8 cellular contexts compared by ENCODE assay signal in the genomic region with DNA sequence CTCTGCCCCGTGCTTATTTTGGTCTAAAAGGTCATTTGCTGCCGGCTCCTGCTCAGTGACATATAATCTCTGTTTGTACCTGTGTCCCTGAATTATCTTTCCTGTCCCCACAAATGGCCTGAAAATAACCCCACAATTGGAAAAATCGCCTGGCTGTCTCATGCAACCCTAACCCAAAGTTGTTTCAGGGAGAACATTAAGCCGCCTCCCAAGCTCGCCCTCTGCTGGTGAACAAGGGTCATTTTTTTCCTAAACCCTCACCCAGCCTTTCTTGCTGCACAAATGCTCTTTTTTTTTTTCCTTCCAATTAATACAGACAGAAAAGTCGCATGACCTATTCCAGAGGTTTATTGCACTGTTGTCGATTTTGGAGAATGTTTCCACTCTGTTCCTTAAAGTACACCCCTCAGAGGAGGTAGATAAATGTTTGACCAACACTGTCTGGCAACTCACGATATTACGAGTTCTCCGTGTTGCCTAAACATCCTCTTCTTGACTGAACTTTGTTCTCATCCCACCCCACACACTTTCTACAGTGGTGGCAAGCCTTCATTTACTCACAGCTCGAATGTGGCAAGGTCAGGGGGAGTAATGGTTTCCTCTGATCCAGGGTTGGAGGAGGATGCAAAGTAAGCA.
DNase-seq lines count a peak whose midpoint lies in the region; ATAC-seq, FAIRE-seq and TF ChIP-seq lines count a peak whose summit lies in the region.

No MANE protein-coding gene starts in this region.

- H3K4me1 Mint-ChIP-seq in activated CD8-positive, alpha-beta memory T cell treated with anti-CD3 and anti-CD28 coated beads, Interleukin-2, amount 10 ng/mL, durations not matched to agents 7 days and 5 days: peaks cover 2% of the 10 kb centered on the region
- H3K4me1 Mint-ChIP-seq in endodermal cell: no peaks in the 10 kb centered on the region

- no peaks in the 10 kb centered on the region for H3K36me3 Mint-ChIP-seq in activated CD8-positive, alpha-beta memory T cell treated with anti-CD3 and anti-CD28 coated beads, Interleukin-2, amount 10 ng/mL, durations not matched to agents 7 days and 5 days
- H3K36me3 Mint-ChIP-seq in endodermal cell (ENCODE audit: low read depth): no peaks in the 10 kb centered on the region

- no peaks in the 10 kb centered on the region for H3K36me3 ChIP-seq in endodermal cell (ENCODE audit: control insufficient read depth, insufficient read depth, low read length)

- H3K4me3 ChIP-seq in endodermal cell (ENCODE audit: low read length): no peak overlapping the region

- H3K27ac ChIP-seq in endodermal cell (ENCODE audit: low read depth, low read length): no peak overlapping the region

- DNase-seq in D721Med (ENCODE audit: insufficient read length, low spot score) (peak; percentile 64), NCI-H774 (lab: John Stamatoyannopoulos, UW) (peak; percentile 26), endodermal cell (peak; percentile 89), middle frontal gyrus (ENCODE audit: extremely low spot score, low spot score) (peak; percentile 72)
- DNase-seq in activated CD8-positive, alpha-beta memory T cell treated with anti-CD3 and anti-CD28 coated beads, Interleukin-2, amount 10 ng/mL, durations not matched to agents 7 days and 5 days: peak; percentile 55
- DNase-seq in stimulated activated CD8-positive, alpha-beta memory T cell treated with anti-CD3 and anti-CD28 coated beads, Interleukin-4, amount 100 ng/mL, for 48 hours: peak; percentile 68

- H3K9me3 Mint-ChIP-seq in activated CD8-positive, alpha-beta memory T cell treated with anti-CD3 and anti-CD28 coated beads, Interleukin-2, amount 10 ng/mL, durations not matched to agents 7 days and 5 days (ENCODE audit: low read depth): no peaks in the 10 kb centered on the region
- H3K9me3 Mint-ChIP-seq in endodermal cell: peaks cover 13% of the 10 kb centered on the region

- no peak for FAIRE-seq in D721Med (lab: Jason Lieb, UNC)

- CTCF ChIA-PET in activated CD8-positive, alpha-beta memory T cell treated with anti-CD3 and anti-CD28 coated beads, Interleukin-2, amount 10 ng/mL, durations not matched to agents 7 days and 5 days (lab: Charles Lee): interaction anchor here (0.6 to 2.4 kb wide), 11 partner anchors 8 to 411 kb away, joined by 3 to 8 read pairs (median 3); no protein-coding TSS in a partner anchor

- 34 to 46% methylated on average over 6 to 11 of the region's 11 CpGs for WGBS in endodermal cell (ENCODE audit: insufficient coverage in 1 of 2, insufficient read length in 1 of 2), 2 experiments

- H3K9me3 ChIP-seq in endodermal cell (ENCODE audit: control insufficient read depth, low read length): no peaks in the 10 kb centered on the region

- no peak overlapping the region for H3K4me3 Mint-ChIP-seq in activated CD8-positive, alpha-beta memory T cell treated with anti-CD3 and anti-CD28 coated beads, Interleukin-2, amount 10 ng/mL, durations not matched to agents 7 days and 5 days
- H3K4me3 Mint-ChIP-seq in endodermal cell: no peak overlapping the region

- peak; percentile 56 for ATAC-seq in HG02571 (IDR thresholded peaks at IDR 0.05; ENCODE audit: unreplicated experiment)
- ATAC-seq in activated CD8-positive, alpha-beta memory T cell treated with anti-CD3 and anti-CD28 coated beads, Interleukin-2, amount 10 ng/mL, durations not matched to agents 7 days and 5 days: peak; percentile 55
- no peak for ATAC-seq in GM19035 (IDR thresholded peaks at IDR 0.05; ENCODE audit: unreplicated experiment)

- no peaks in the 10 kb centered on the region for H3K4me1 ChIP-seq in endodermal cell (ENCODE audit: control insufficient read depth, insufficient read depth, low read length)

- no peaks in the 10 kb centered on the region for H3K27me3 ChIP-seq in endodermal cell (ENCODE audit: control insufficient read depth, insufficient read depth, low read length, poor library complexity, severe bottlenecking)

- H3K27ac Mint-ChIP-seq in activated CD8-positive, alpha-beta memory T cell treated with anti-CD3 and anti-CD28 coated beads, Interleukin-2, amount 10 ng/mL, durations not matched to agents 7 days and 5 days: no peak overlapping the region
- no peak overlapping the region for H3K27ac Mint-ChIP-seq in endodermal cell

- H3K9ac ChIP-seq in endodermal cell (ENCODE audit: extremely low read depth, low read length, poor library complexity, severe bottlenecking): no peak overlapping the region

- TF ChIP-seq CTCF in D721Med (IDR thresholded peaks at IDR 0.05; ENCODE audit: insufficient read depth, missing control alignments) (peak; percentile 84), endodermal cell (conservative IDR thresholded peaks at IDR 0.05) (peak; percentile 89)

- no peaks in the 10 kb centered on the region for H3K27me3 Mint-ChIP-seq in activated CD8-positive, alpha-beta memory T cell treated with anti-CD3 and anti-CD28 coated beads, Interleukin-2, amount 10 ng/mL, durations not matched to agents 7 days and 5 days
- H3K27me3 Mint-ChIP-seq in endodermal cell (ENCODE audit: insufficient read depth): no peaks in the 10 kb centered on the region

Comparison
In these comparisons a context has a peak if more than half of its experiments do, and no peak if none do; other contexts are left out.
1. DNase-seq: peak in every context shown above with its lines; median percentile 89 in endodermal cell; 72 in middle frontal gyrus; 68 in stimulated activated CD8-positive, alpha-beta memory T cell treated with anti-CD3 and anti-CD28 coated beads, Interleukin-4, amount 100 ng/mL, for 48 hours; 64 in D721Med; 55 in activated CD8-positive, alpha-beta memory T cell treated with anti-CD3 and anti-CD28 coated beads, Interleukin-2, amount 10 ng/mL, durations not matched to agents 7 days and 5 days; 26 in NCI-H774.